Comparison of ENCODE assay signal across 19 cellular contexts in genomic region chr9:137554349-137554748, GRCh38. TPM values are rescaled to one million over a fixed set of nuclear protein-coding genes. Genes with fewer than 3 reads are reported as not detected.
DNase-seq lines count a peak whose midpoint lies in the region; ATAC-seq, FAIRE-seq and TF ChIP-seq lines count a peak whose summit lies in the region.
"Had no signal": no experiment of that assay in that cellular context is flagged by ENCODE, and none has a peak within 500 bp of the region (broad histone marks: within the 10 kb centered on the region; RNA-seq: fewer than 3 reads in every experiment).

No MANE protein-coding gene starts in this region.

- H3K4me3 ChIP-seq in endothelial cell of umbilical vein (replicated peaks in 1 of 3; ENCODE audit: insufficient read depth in 1 of 3, low read depth in 1 of 3, low read length in 3 of 3): no peak overlapping the region
- H3K4me3 ChIP-seq: BLaER1 treated with 17β-estradiol and CSF1 and Interleukin-3, amounts not matched to agents 10 nM and 100 nM had no signal

- CTCF ChIA-PET in activated CD8-positive, alpha-beta T cell treated with anti-CD3 and anti-CD28 coated beads for 36 hours (lab: Charles Lee): no interaction called here
- CTCF ChIA-PET in activated CD8-positive, alpha-beta T cell treated with anti-CD3 and anti-CD28 coated beads, Interleukin-2, amount 10 ng/mL, durations not matched to agents 7 days and 5 days (lab: Charles Lee): interaction anchor here (0.6 kb wide), 1 partner anchor 25 kb away, joined by 3 read pairs; no protein-coding TSS in a partner anchor
- CTCF ChIA-PET in endothelial cell of umbilical vein (lab: Charles Lee): interaction anchor here (1.5 kb wide), 1 partner anchor 19 kb away, joined by 4 read pairs; no protein-coding TSS in a partner anchor

- no peak for TF ChIP-seq CTCF in activated CD8-positive, alpha-beta T cell treated with anti-CD3 and anti-CD28 coated beads for 36 hours (IDR thresholded peaks at IDR 0.05)
- TF ChIP-seq CTCF in 22Rv1 (IDR thresholded peaks at IDR 0.05) (no peak), VCaP (conservative IDR thresholded peaks at IDR 0.05) (no peak), endothelial cell of umbilical vein (IDR thresholded peaks at IDR 0.05; ENCODE audit: extremely low read depth in 1 of 2, insufficient read depth in 1 of 2, low read depth in 1 of 2, low read length in 2 of 2) (no peak)

- no peak for TF ChIP-seq POLR2A in endothelial cell of umbilical vein (IDR thresholded peaks at IDR 0.05; ENCODE audit: low read depth, low read length)

- no TSS peak for BruUV-seq in endothelial cell of umbilical vein (replicated peaks; lab: Mats Ljungman, UMichigan)

- peaks cover 14% of the 10 kb centered on the region for H3K4me1 Mint-ChIP-seq in activated CD8-positive, alpha-beta T cell treated with anti-CD3 and anti-CD28 coated beads for 36 hours (ENCODE audit: low read depth)
- H3K4me1 Mint-ChIP-seq in activated CD8-positive, alpha-beta T cell treated with anti-CD3 and anti-CD28 coated beads, Interleukin-2, amount 10 ng/mL, durations not matched to agents 7 days and 5 days (ENCODE audit: low read depth): peaks cover 17% of the 10 kb centered on the region

- dilution Hi-C loops in endothelial cell of umbilical vein (cut with MboI; ENCODE audit: extremely low pct_ligation_motif_present, low sequenced_read_pairs): no loop called here

- no peaks in the 10 kb centered on the region for H3K27me3 Mint-ChIP-seq in activated CD8-positive, alpha-beta T cell treated with anti-CD3 and anti-CD28 coated beads for 36 hours
- H3K27me3 Mint-ChIP-seq in activated CD8-positive, alpha-beta T cell treated with anti-CD3 and anti-CD28 coated beads, Interleukin-2, amount 10 ng/mL, durations not matched to agents 7 days and 5 days (ENCODE audit: low read depth): no peaks in the 10 kb centered on the region

- H3K27ac Mint-ChIP-seq in activated CD8-positive, alpha-beta T cell treated with anti-CD3 and anti-CD28 coated beads for 36 hours: peak overlapping the region; percentile 24
- no peak overlapping the region for H3K27ac Mint-ChIP-seq in activated CD8-positive, alpha-beta T cell treated with anti-CD3 and anti-CD28 coated beads, Interleukin-2, amount 10 ng/mL, durations not matched to agents 7 days and 5 days
- H3K27ac Mint-ChIP-seq: CD8-positive, alpha-beta T cell had no signal

- H3K27ac ChIP-seq in 22Rv1: peak overlapping the region; percentile 93
- peak overlapping the region; percentile 11; the same call in 1 of the 2 replicates for H3K27ac ChIP-seq in VCaP
- H3K27ac ChIP-seq in endothelial cell of umbilical vein (ENCODE audit: insufficient read depth, low read depth, low read length): no peak overlapping the region
- H3K27ac ChIP-seq: BLaER1 treated with 17β-estradiol and CSF1 and Interleukin-3, amounts not matched to agents 10 nM and 100 nM had no signal

- H3K4me2 ChIP-seq in endothelial cell of umbilical vein (ENCODE audit: insufficient read depth, low read length): no peak overlapping the region
- H3K4me2 ChIP-seq: BLaER1 treated with 17β-estradiol and CSF1 and Interleukin-3, amounts not matched to agents 10 nM and 100 nM had no signal

- peak; percentile 66 for FAIRE-seq in endothelial cell of umbilical vein (lab: Jason Lieb, UNC)
- FAIRE-seq: D721Med, GM19239 had no signal

- H3K4me3 Mint-ChIP-seq in activated CD8-positive, alpha-beta T cell treated with anti-CD3 and anti-CD28 coated beads for 36 hours: no peak overlapping the region
- no peak overlapping the region for H3K4me3 Mint-ChIP-seq in activated CD8-positive, alpha-beta T cell treated with anti-CD3 and anti-CD28 coated beads, Interleukin-2, amount 10 ng/mL, durations not matched to agents 7 days and 5 days
- H3K4me3 Mint-ChIP-seq: CD8-positive, alpha-beta T cell had no signal

- H3K36me3 ChIP-seq in endothelial cell of umbilical vein (ENCODE audit: control insufficient read depth in 2 of 2, extremely low read depth in 1 of 2, insufficient read depth in 2 of 2, low read length in 2 of 2): peaks cover 6 to 18% of the 10 kb centered on the region in 2 experiments

- no peaks in the 10 kb centered on the region for H3K9me3 Mint-ChIP-seq in activated CD8-positive, alpha-beta T cell treated with anti-CD3 and anti-CD28 coated beads for 36 hours
- no peaks in the 10 kb centered on the region for H3K9me3 Mint-ChIP-seq in activated CD8-positive, alpha-beta T cell treated with anti-CD3 and anti-CD28 coated beads, Interleukin-2, amount 10 ng/mL, durations not matched to agents 7 days and 5 days (ENCODE audit: insufficient read depth)
- H3K9me3 Mint-ChIP-seq: CD8-positive, alpha-beta T cell had no signal

- no peak overlapping the region for H3K9ac ChIP-seq in endothelial cell of umbilical vein (replicated peaks; ENCODE audit: extremely low read depth, insufficient read depth, low read length)
- H3K9ac ChIP-seq: BLaER1 treated with 17β-estradiol and CSF1 and Interleukin-3, amounts not matched to agents 10 nM and 100 nM had no signal

- peaks cover 9% of the 10 kb centered on the region for H3K4me1 ChIP-seq in endothelial cell of umbilical vein (ENCODE audit: control insufficient read depth, extremely low read depth, insufficient read depth, low read length)

- no peaks in the 10 kb centered on the region for H3K9me1 ChIP-seq in endothelial cell of umbilical vein (replicated peaks; ENCODE audit: control insufficient read depth, extremely low read depth, insufficient read depth, low read length)

- ATAC-seq in activated CD8-positive, alpha-beta T cell treated with anti-CD3 and anti-CD28 coated beads for 36 hours: no peak
- no peak for ATAC-seq in activated CD8-positive, alpha-beta T cell treated with anti-CD3 and anti-CD28 coated beads, Interleukin-2, amount 10 ng/mL, durations not matched to agents 7 days and 5 days
- ATAC-seq: CD8-positive, alpha-beta T cell had no signal

- POLR2A ChIA-PET in activated CD8-positive, alpha-beta T cell treated with anti-CD3 and anti-CD28 coated beads for 36 hours (lab: Charles Lee): no interaction called here
- POLR2A ChIA-PET in activated CD8-positive, alpha-beta T cell treated with anti-CD3 and anti-CD28 coated beads, Interleukin-2, amount 10 ng/mL, durations not matched to agents 7 days and 5 days (lab: Charles Lee): interaction anchor here (0.5 kb wide), 1 partner anchor 38 kb away, joined by 3 read pairs; no protein-coding TSS in a partner anchor
- POLR2A ChIA-PET in endothelial cell of umbilical vein (lab: Charles Lee): no interaction called here

- no peaks in the 10 kb centered on the region for H3K9me3 ChIP-seq in endothelial cell of umbilical vein (replicated peaks; ENCODE audit: control insufficient read depth, insufficient read depth, low read length)

- H4K20me1 ChIP-seq in endothelial cell of umbilical vein (replicated peaks; ENCODE audit: control insufficient read depth, extremely low read depth, insufficient read depth, low read length): no peaks in the 10 kb centered on the region

- peaks cover 5% of the 10 kb centered on the region for H3K79me2 ChIP-seq in endothelial cell of umbilical vein (ENCODE audit: control insufficient read depth, insufficient read depth, low read length)

- H3K27me3 ChIP-seq in endothelial cell of umbilical vein (ENCODE audit: control insufficient read depth in 2 of 2, insufficient read depth in 2 of 2, low read length in 2 of 2): no peaks in the 10 kb centered on the region
- H3K27me3 ChIP-seq: BLaER1 treated with 17β-estradiol and CSF1 and Interleukin-3, amounts not matched to agents 10 nM and 100 nM had no signal

- intact Hi-C loops in activated CD8-positive, alpha-beta T cell treated with anti-CD3 and anti-CD28 coated beads for 36 hours (cut with micrococcal nuclease): no loop called here
- intact Hi-C loops in endothelial cell of umbilical vein (cut with micrococcal nuclease): no loop called here

- no peak overlapping the region for H2AFZ ChIP-seq in endothelial cell of umbilical vein (ENCODE audit: low read depth, low read length)

- DNase-seq in activated CD8-positive, alpha-beta T cell treated with anti-CD3 and anti-CD28 coated beads for 36 hours: no peak
- DNase-seq in activated CD8-positive, alpha-beta T cell treated with anti-CD3 and anti-CD28 coated beads, Interleukin-2, amount 10 ng/mL, durations not matched to agents 7 days and 5 days: no peak
- DNase-seq in endothelial cell of umbilical vein (ENCODE audit: low read depth, low spot score): no peak
- no peak for DNase-seq in DMS53 (lab: John Stamatoyannopoulos, UW)
- DNase-seq in C1 segment of cervical spinal cord (lab: John Stamatoyannopoulos, UW): no peak
- no peak for DNase-seq in NCI-H187 treated with DMSO at 0.1 percent for 48 hours (lab: John Stamatoyannopoulos, UW)
- DNase-seq: 8988T; AML-193; CD8-positive, alpha-beta T cell; COR-L47; GF-D8; HCEC 1CT; IMR-90 had no signal

- peaks cover 18% of the 10 kb centered on the region for H3K36me3 Mint-ChIP-seq in activated CD8-positive, alpha-beta T cell treated with anti-CD3 and anti-CD28 coated beads for 36 hours (ENCODE audit: low read depth)
- H3K36me3 Mint-ChIP-seq in activated CD8-positive, alpha-beta T cell treated with anti-CD3 and anti-CD28 coated beads, Interleukin-2, amount 10 ng/mL, durations not matched to agents 7 days and 5 days (ENCODE audit: low read depth): peaks cover 31% of the 10 kb centered on the region

RNA-seq across cellular contexts. Expression of gene MRPL41, which starts 2.7 kb away (rescaled TPM):
- 10 to 100 TPM; 42.8 to 43.9 TPM for total RNA-seq in activated CD8-positive, alpha-beta T cell treated with anti-CD3 and anti-CD28 coated beads for 36 hours
- total RNA-seq in activated CD8-positive, alpha-beta T cell treated with anti-CD3 and anti-CD28 coated beads, Interleukin-2, amount 10 ng/mL, durations not matched to agents 7 days and 5 days: 10 to 100 TPM; 51.4 to 55.5 TPM
- 50.7 and 53.3 TPM in 2 replicates for total RNA-seq in endothelial cell of umbilical vein
- polyA plus RNA-seq in endothelial cell of umbilical vein: 50.4 and 90.1 TPM in 2 replicates
- 23.9 and 47.2 TPM in 2 replicates for polyA plus RNA-seq in endothelial cell of umbilical vein (2011; cell fraction: cytosol; rRNA removed)
- polyA plus RNA-seq in endothelial cell of umbilical vein (2011; cell fraction: nucleus; rRNA removed): 12.3 and 14.7 TPM in 2 replicates
- polyA plus RNA-seq in endothelial cell of umbilical vein (2012): 38.0 and 55.4 TPM in 2 replicates
- polyA minus RNA-seq in endothelial cell of umbilical vein: 6.6 and 8.1 TPM in 2 replicates
- 21.3 TPM for polyA minus RNA-seq in endothelial cell of umbilical vein (2011; cell fraction: cytosol; rRNA and poly(A)+ RNA removed)
- polyA minus RNA-seq in endothelial cell of umbilical vein (2011; cell fraction: nucleus; rRNA and poly(A)+ RNA removed): 2.1 and 4.1 TPM in 2 replicates

RNA-seq across cellular contexts. Expression of gene PNPLA7, which starts 4.1 kb away (rescaled TPM):
- 1 to 10 TPM; 4.8 to 5.0 TPM for total RNA-seq in activated CD8-positive, alpha-beta T cell treated with anti-CD3 and anti-CD28 coated beads for 36 hours
- 1 to 10 TPM; 3.4 to 3.7 TPM for total RNA-seq in activated CD8-positive, alpha-beta T cell treated with anti-CD3 and anti-CD28 coated beads, Interleukin-2, amount 10 ng/mL, durations not matched to agents 7 days and 5 days
- 1.9 TPM in 2 replicates for total RNA-seq in endothelial cell of umbilical vein
- 1.0 and 1.2 TPM in 2 replicates for polyA plus RNA-seq in endothelial cell of umbilical vein
- polyA plus RNA-seq in endothelial cell of umbilical vein (2011; cell fraction: cytosol; rRNA removed): 0.30 and 0.37 TPM in 2 replicates
- 7.4 and 10.0 TPM in 2 replicates for polyA plus RNA-seq in endothelial cell of umbilical vein (2011; cell fraction: nucleus; rRNA removed)
- polyA plus RNA-seq in endothelial cell of umbilical vein (2012): 0.92 and 1.1 TPM in 2 replicates
- 0.78 and 1.8 TPM in 2 replicates for polyA minus RNA-seq in endothelial cell of umbilical vein
- 0.72 TPM for polyA minus RNA-seq in endothelial cell of umbilical vein (2011; cell fraction: cytosol; rRNA and poly(A)+ RNA removed)
- 2.8 and 3.6 TPM in 2 replicates for polyA minus RNA-seq in endothelial cell of umbilical vein (2011; cell fraction: nucleus; rRNA and poly(A)+ RNA removed)
- total RNA-seq: H4 had no signal

RNA-seq across cellular contexts. Expression of gene DPH7, which starts 24.4 kb away (rescaled TPM):
- 10 to 100 TPM; 33.7 to 35.0 TPM for total RNA-seq in activated CD8-positive, alpha-beta T cell treated with anti-CD3 and anti-CD28 coated beads for 36 hours
- 10 to 100 TPM; 36.8 to 37.1 TPM for total RNA-seq in activated CD8-positive, alpha-beta T cell treated with anti-CD3 and anti-CD28 coated beads, Interleukin-2, amount 10 ng/mL, durations not matched to agents 7 days and 5 days
- 43.2 TPM in 2 replicates for total RNA-seq in endothelial cell of umbilical vein
- polyA plus RNA-seq in endothelial cell of umbilical vein: 40.8 and 41.8 TPM in 2 replicates
- 29.5 and 37.5 TPM in 2 replicates for polyA plus RNA-seq in endothelial cell of umbilical vein (2011; cell fraction: cytosol; rRNA removed)
- polyA plus RNA-seq in endothelial cell of umbilical vein (2011; cell fraction: nucleus; rRNA removed): 144 and 146 TPM in 2 replicates
- polyA plus RNA-seq in endothelial cell of umbilical vein (2012): 23.9 and 26.7 TPM in 2 replicates
- polyA minus RNA-seq in endothelial cell of umbilical vein: 25.6 and 26.6 TPM in 2 replicates
- polyA minus RNA-seq in endothelial cell of umbilical vein (2011; cell fraction: cytosol; rRNA and poly(A)+ RNA removed): 18.8 TPM
- polyA minus RNA-seq in endothelial cell of umbilical vein (2011; cell fraction: nucleus; rRNA and poly(A)+ RNA removed): 25.6 and 29.5 TPM in 2 replicates

RNA-seq across cellular contexts. Expression of gene ZMYND19, which starts 36.0 kb away (rescaled TPM):
- total RNA-seq in activated CD8-positive, alpha-beta T cell treated with anti-CD3 and anti-CD28 coated beads for 36 hours: 10 to 100 TPM; 45.9 to 46.5 TPM
- 10 to 100 TPM; 35.4 to 38.3 TPM for total RNA-seq in activated CD8-positive, alpha-beta T cell treated with anti-CD3 and anti-CD28 coated beads, Interleukin-2, amount 10 ng/mL, durations not matched to agents 7 days and 5 days
- total RNA-seq in endothelial cell of umbilical vein: 32.6 and 35.4 TPM in 2 replicates
- 22.3 and 22.8 TPM in 2 replicates for polyA plus RNA-seq in endothelial cell of umbilical vein
- 19.3 and 21.9 TPM in 2 replicates for polyA plus RNA-seq in endothelial cell of umbilical vein (2011; cell fraction: cytosol; rRNA removed)
- polyA plus RNA-seq in endothelial cell of umbilical vein (2011; cell fraction: nucleus; rRNA removed): 42.1 and 43.3 TPM in 2 replicates
- 21.3 and 23.6 TPM in 2 replicates for polyA plus RNA-seq in endothelial cell of umbilical vein (2012)
- 8.6 and 10.9 TPM in 2 replicates for polyA minus RNA-seq in endothelial cell of umbilical vein
- 42.3 TPM for polyA minus RNA-seq in endothelial cell of umbilical vein (2011; cell fraction: cytosol; rRNA and poly(A)+ RNA removed)
- 10.8 and 12.6 TPM in 2 replicates for polyA minus RNA-seq in endothelial cell of umbilical vein (2011; cell fraction: nucleus; rRNA and poly(A)+ RNA removed)

RNA-seq across cellular contexts. Expression of gene ARRDC1, which starts 51.1 kb away (rescaled TPM):
- total RNA-seq in activated CD8-positive, alpha-beta T cell treated with anti-CD3 and anti-CD28 coated beads for 36 hours: 10 to 100 TPM; 29.0 TPM
- total RNA-seq in activated CD8-positive, alpha-beta T cell treated with anti-CD3 and anti-CD28 coated beads, Interleukin-2, amount 10 ng/mL, durations not matched to agents 7 days and 5 days: 10 to 100 TPM; 42.3 to 45.1 TPM
- 21.5 and 22.5 TPM in 2 replicates for total RNA-seq in endothelial cell of umbilical vein
- 51.0 and 64.3 TPM in 2 replicates for polyA plus RNA-seq in endothelial cell of umbilical vein
- polyA plus RNA-seq in endothelial cell of umbilical vein (2011; cell fraction: cytosol; rRNA removed): 22.6 and 30.4 TPM in 2 replicates
- polyA plus RNA-seq in endothelial cell of umbilical vein (2011; cell fraction: nucleus; rRNA removed): 130 and 153 TPM in 2 replicates
- 20.9 and 28.6 TPM in 2 replicates for polyA plus RNA-seq in endothelial cell of umbilical vein (2012)
- 24.6 and 25.7 TPM in 2 replicates for polyA minus RNA-seq in endothelial cell of umbilical vein
- 48.2 TPM for polyA minus RNA-seq in endothelial cell of umbilical vein (2011; cell fraction: cytosol; rRNA and poly(A)+ RNA removed)
- polyA minus RNA-seq in endothelial cell of umbilical vein (2011; cell fraction: nucleus; rRNA and poly(A)+ RNA removed): 35.8 and 48.0 TPM in 2 replicates
